ENCODE assay signal across 20 cellular contexts in genomic region chr6:81086931-81087330, GRCh38.
"Had no signal": no experiment of that assay in that cellular context is flagged by ENCODE, and none has a peak within 500 bp of the region (broad histone marks: within the 10 kb centered on the region; RNA-seq: fewer than 3 reads in every experiment).

No MANE protein-coding gene starts in this region.

- H3K9me3 Mint-ChIP-seq: activated naive CD4-positive, alpha-beta T cell treated with anti-CD3 and anti-CD28 coated beads for 36 hours; natural killer cell treated with Interleukin-12 subunit alpha and Interleukin-12 subunit beta and Interleukin-15 and Interleukin-18, amount 100 ng/mL, for 72 hours had no signal

- H3K27ac Mint-ChIP-seq: activated CD4-positive, alpha-beta memory T cell treated with anti-CD3 and anti-CD28 coated beads for 36 hours; activated naive CD4-positive, alpha-beta T cell treated with anti-CD3 and anti-CD28 coated beads for 36 hours; activated naive CD8-positive, alpha-beta T cell treated with anti-CD3 and anti-CD28 coated beads, Interleukin-2, amount 10 ng/mL, durations not matched to agents 7 days and 5 days; immature natural killer cell; natural killer cell treated with Interleukin-12 subunit alpha and Interleukin-12 subunit beta and Interleukin-15 and Interleukin-18, amount 100 ng/mL, for 72 hours had no signal

- H3K27me3 ChIP-seq: hepatocyte, spleen, thyroid gland, upper lobe of right lung had no signal

- H3K9me3 ChIP-seq: thyroid gland, upper lobe of right lung had no signal

- H3K79me2 ChIP-seq: hepatocyte, parathyroid adenoma had no signal

- DNase-seq: activated CD4-positive, alpha-beta memory T cell treated with anti-CD3 and anti-CD28 coated beads for 36 hours; activated CD4-positive, alpha-beta T cell treated with anti-CD3 and anti-CD28 coated beads for 48 hours; activated naive CD4-positive, alpha-beta T cell treated with anti-CD3 and anti-CD28 coated beads for 36 hours; activated naive CD8-positive, alpha-beta T cell treated with anti-CD3 and anti-CD28 coated beads, Interleukin-2, amount 10 ng/mL, durations not matched to agents 7 days and 5 days; activated T-cell treated with anti-CD3 and anti-CD28 coated beads, Interleukin-2, amount 50 U/mL, for 48 hours; amygdala; cortex of kidney; foreskin melanocyte; glutamatergic neuron; immature natural killer cell; kidney glomerular epithelial cell; spleen; stimulated activated CD4-positive, alpha-beta T cell treated with anti-CD3 and anti-CD28 coated beads, Interleukin-4, amount 100 ng/mL, for 24 hours; stimulated activated naive CD8-positive, alpha-beta T cell treated with anti-CD3 and anti-CD28 coated beads, Interleukin-15, Interleukin-2, amounts not matched to agents 100 U/mL and 50 U/mL, for 24 hours; thyroid gland; upper lobe of right lung had no signal

- H3K4me2 ChIP-seq: hepatocyte had no signal

- H3K9ac ChIP-seq: parathyroid adenoma had no signal

- H3K36me3 ChIP-seq: spleen, thyroid gland, upper lobe of right lung had no signal

- ATAC-seq: natural killer cell treated with Interleukin-12 subunit alpha and Interleukin-12 subunit beta and Interleukin-15 and Interleukin-18, amount 100 ng/mL, for 72 hours; stimulated activated naive CD8-positive, alpha-beta T cell treated with anti-CD3 and anti-CD28 coated beads, Interleukin-15, Interleukin-2, amounts not matched to agents 100 U/mL and 50 U/mL, for 24 hours; upper lobe of right lung had no signal

- H3K36me3 Mint-ChIP-seq: activated CD4-positive, alpha-beta memory T cell treated with anti-CD3 and anti-CD28 coated beads for 36 hours; activated naive CD8-positive, alpha-beta T cell treated with anti-CD3 and anti-CD28 coated beads, Interleukin-2, amount 10 ng/mL, durations not matched to agents 7 days and 5 days; immature natural killer cell; natural killer cell treated with Interleukin-12 subunit alpha and Interleukin-12 subunit beta and Interleukin-15 and Interleukin-18, amount 100 ng/mL, for 72 hours had no signal

- H3K4me3 Mint-ChIP-seq: activated CD4-positive, alpha-beta memory T cell treated with anti-CD3 and anti-CD28 coated beads for 36 hours; activated naive CD4-positive, alpha-beta T cell treated with anti-CD3 and anti-CD28 coated beads for 36 hours; activated naive CD8-positive, alpha-beta T cell treated with anti-CD3 and anti-CD28 coated beads, Interleukin-2, amount 10 ng/mL, durations not matched to agents 7 days and 5 days; immature natural killer cell; natural killer cell treated with Interleukin-12 subunit alpha and Interleukin-12 subunit beta and Interleukin-15 and Interleukin-18, amount 100 ng/mL, for 72 hours had no signal

- H3K4me1 Mint-ChIP-seq: activated naive CD8-positive, alpha-beta T cell treated with anti-CD3 and anti-CD28 coated beads, Interleukin-2, amount 10 ng/mL, durations not matched to agents 7 days and 5 days; immature natural killer cell had no signal

- H3K4me1 ChIP-seq: parathyroid adenoma, spleen, thyroid gland, upper lobe of right lung had no signal

- H2AFZ ChIP-seq: hepatocyte, parathyroid adenoma had no signal

- H3K27me3 Mint-ChIP-seq: activated CD4-positive, alpha-beta memory T cell treated with anti-CD3 and anti-CD28 coated beads for 36 hours; activated naive CD8-positive, alpha-beta T cell treated with anti-CD3 and anti-CD28 coated beads, Interleukin-2, amount 10 ng/mL, durations not matched to agents 7 days and 5 days; natural killer cell treated with Interleukin-12 subunit alpha and Interleukin-12 subunit beta and Interleukin-15 and Interleukin-18, amount 100 ng/mL, for 72 hours had no signal

- H3K4me3 ChIP-seq: hepatocyte, spleen, thyroid gland, upper lobe of right lung had no signal

- H3K27ac ChIP-seq: epithelial cell of prostate, hepatocyte, parathyroid adenoma, thyroid gland, upper lobe of right lung had no signal
